In the genomic region with DNA sequence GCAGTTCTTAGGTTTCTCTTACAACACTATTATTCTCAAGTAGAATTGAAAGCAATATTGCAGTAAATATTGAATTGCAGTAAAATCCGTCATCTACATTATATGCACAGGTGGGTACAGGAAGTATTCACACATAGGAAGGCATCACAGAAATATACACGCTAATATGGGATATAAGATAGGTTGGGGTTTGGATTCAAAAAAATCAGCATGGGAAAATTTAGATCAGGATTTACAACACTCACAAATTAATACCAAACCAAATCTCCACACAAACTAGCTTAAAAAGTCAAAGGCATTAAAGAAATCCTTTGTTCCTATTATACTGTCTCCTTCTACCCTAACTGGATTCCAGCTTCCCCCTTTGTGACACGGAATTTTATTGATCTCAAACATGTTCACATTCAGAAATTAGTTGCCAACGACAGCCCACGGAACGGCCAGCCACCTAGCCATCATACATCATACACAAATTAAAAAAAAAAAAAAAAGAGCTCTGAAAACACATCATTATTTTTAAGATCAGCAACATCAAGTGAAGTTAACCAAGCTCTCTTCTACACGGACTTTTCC, we compare ENCODE assay signal across 11 cellular contexts. TPM values are rescaled to one million over a fixed set of nuclear protein-coding genes. Genes with fewer than 3 reads are reported as not detected.
DNase-seq lines count a peak whose midpoint lies in the region; TF ChIP-seq lines count a peak whose summit lies in the region.
"Had no signal": no experiment of that assay in that cellular context is flagged by ENCODE, and none has a peak within 500 bp of the region (broad histone marks: within the 10 kb centered on the region; RNA-seq: fewer than 3 reads in every experiment).

No MANE protein-coding gene starts in this region.

- H3K27ac Mint-ChIP-seq in activated CD4-positive, alpha-beta T cell treated with anti-CD3 and anti-CD28 coated beads, Interleukin-2, amount 10 ng/mL, durations not matched to agents 7 days and 5 days: no peak overlapping the region
- H3K27ac Mint-ChIP-seq: memory B cell had no signal

- H3K36me3 ChIP-seq in SJCRH30 (no peaks in the 10 kb centered on the region), iPS-15b (ENCODE audit: control insufficient read depth, insufficient read depth, low read length) (no peaks in the 10 kb centered on the region), tibial artery (no peaks in the 10 kb centered on the region)

- H3K27me3 ChIP-seq in SJCRH30 (no peaks in the 10 kb centered on the region), iPS-15b (ENCODE audit: control insufficient read depth, insufficient read depth, low read length) (peaks cover 32% of the 10 kb centered on the region), tibial artery (peaks cover 0 to 56% of the 10 kb centered on the region in 2 donors)

- peaks cover 34% of the 10 kb centered on the region for H3K4me1 Mint-ChIP-seq in activated CD4-positive, alpha-beta T cell treated with anti-CD3 and anti-CD28 coated beads, Interleukin-2, amount 10 ng/mL, durations not matched to agents 7 days and 5 days

- no peak for DNase-seq in activated CD4-positive, alpha-beta T cell treated with anti-CD3 and anti-CD28 coated beads, Interleukin-2, amount 10 ng/mL, durations not matched to agents 7 days and 5 days
- DNase-seq in activated CD4-positive, alpha-beta T cell treated with anti-CD3 and anti-CD28 coated beads, Interleukin-2, amount 50 U/mL, for 4 hours: no peak
- DNase-seq in SJCRH30: no peak
- DNase-seq in retina: peak; percentile 72
- DNase-seq in putamen (ENCODE audit: low spot score): no peak
- no peak for DNase-seq in NCI-H2227 treated with DMSO at 0.1 percent for 48 hours (lab: John Stamatoyannopoulos, UW)
- no peak for DNase-seq in tibial artery
- DNase-seq: activated CD8-positive, alpha-beta memory T cell treated with anti-CD3 and anti-CD28 coated beads, Interleukin-2, amount 50 U/mL, for 48 hours; effector CD8-positive, alpha-beta T cell had no signal

- POLR2A ChIA-PET in activated CD4-positive, alpha-beta T cell treated with anti-CD3 and anti-CD28 coated beads, Interleukin-2, amount 10 ng/mL, durations not matched to agents 7 days and 5 days (lab: Charles Lee): interaction anchor here (0.6 kb wide), 1 partner anchor 27 kb away, joined by 4 read pairs; no protein-coding TSS in a partner anchor

- H3K4me3 ChIP-seq in SJCRH30: peak overlapping the region; percentile 82
- H3K4me3 ChIP-seq in iPS-15b (ENCODE audit: low read depth, low read length): peak overlapping the region; percentile 73
- H3K4me3 ChIP-seq in tibial artery: no peak overlapping the region

- no peaks in the 10 kb centered on the region for H3K9me3 Mint-ChIP-seq in activated CD4-positive, alpha-beta T cell treated with anti-CD3 and anti-CD28 coated beads, Interleukin-2, amount 10 ng/mL, durations not matched to agents 7 days and 5 days
- H3K9me3 Mint-ChIP-seq: memory B cell had no signal

- peak overlapping the region; percentile 77 for H3K4me3 Mint-ChIP-seq in activated CD4-positive, alpha-beta T cell treated with anti-CD3 and anti-CD28 coated beads, Interleukin-2, amount 10 ng/mL, durations not matched to agents 7 days and 5 days

- CTCF ChIA-PET in activated CD4-positive, alpha-beta T cell treated with anti-CD3 and anti-CD28 coated beads, Interleukin-2, amount 10 ng/mL, durations not matched to agents 7 days and 5 days (lab: Charles Lee): interaction anchor here (0.6 to 10.2 kb wide), 3 partner anchors 20 to 1008 kb away, joined by 3 to 173 read pairs (median 3); a partner anchor contains a TSS

- peaks cover 77% of the 10 kb centered on the region for H3K27me3 Mint-ChIP-seq in activated CD4-positive, alpha-beta T cell treated with anti-CD3 and anti-CD28 coated beads, Interleukin-2, amount 10 ng/mL, durations not matched to agents 7 days and 5 days

- no peak for TF ChIP-seq CTCF in tibial artery (IDR thresholded peaks at IDR 0.05)

- H3K9me3 ChIP-seq in SJCRH30 (replicated peaks): no peaks in the 10 kb centered on the region
- no peaks in the 10 kb centered on the region for H3K9me3 ChIP-seq in iPS-15b (ENCODE audit: control insufficient read depth, insufficient read depth, low read length)
- H3K9me3 ChIP-seq in tibial artery: no peaks in the 10 kb centered on the region

- H3K27ac ChIP-seq in SJCRH30 (no peak overlapping the region), tibial artery (no peak overlapping the region)

- intact Hi-C loops in tibial artery (cut with DNase I; ENCODE audit: low total_unique reads): no loop called here

- H3K4me1 ChIP-seq in SJCRH30 (peaks cover 12% of the 10 kb centered on the region), iPS-15b (ENCODE audit: control insufficient read depth, insufficient read depth, low read length) (peaks cover 41% of the 10 kb centered on the region), tibial artery (peaks cover 0 to 25% (median 20%) of the 10 kb centered on the region in 4 donors)

- H3K9ac ChIP-seq in iPS-15b (ENCODE audit: low read depth, low read length): no peak overlapping the region

- no peaks in the 10 kb centered on the region for H3K36me3 Mint-ChIP-seq in activated CD4-positive, alpha-beta T cell treated with anti-CD3 and anti-CD28 coated beads, Interleukin-2, amount 10 ng/mL, durations not matched to agents 7 days and 5 days (ENCODE audit: low read depth)
- H3K36me3 Mint-ChIP-seq: memory B cell had no signal

RNA-seq across cellular contexts. Expression of a gene that starts 2.2 kb away (rescaled TPM):
- total RNA-seq in activated CD4-positive, alpha-beta T cell treated with anti-CD3 and anti-CD28 coated beads, Interleukin-2, amount 10 ng/mL, durations not matched to agents 7 days and 5 days: under 1 TPM; 0.10 to 0.19 TPM
- total RNA-seq in SJCRH30 (2014; rRNA removed; shearing (Covaris generic)): 5.1 and 6.0 TPM in 2 replicates

RNA-seq across cellular contexts. Expression of a gene that starts 8.1 kb away (rescaled TPM):
- not detected for total RNA-seq in activated CD4-positive, alpha-beta T cell treated with anti-CD3 and anti-CD28 coated beads, Interleukin-2, amount 10 ng/mL, durations not matched to agents 7 days and 5 days
- total RNA-seq in SJCRH30 (2014; rRNA removed; shearing (Covaris generic)): 11.8 and 13.4 TPM in 2 replicates

Comparison
In these comparisons a context has a peak if more than half of its experiments do, and no peak if none do; other contexts are left out.
1. H3K4me3 ChIP-seq: peak in SJCRH30 (single experiment) and iPS-15b (single experiment); none in tibial artery (0 of 2).
2. RNA of a gene that starts 8.1 kb away (total RNA-seq): 11.8 to 13.4 TPM in SJCRH30; not detected in activated CD4-positive, alpha-beta T cell treated with anti-CD3 and anti-CD28 coated beads, Interleukin-2, amount 10 ng/mL, durations not matched to agents 7 days and 5 days; every median in the first group is over 10 times any median in the second.